8 cellular contexts compared by ENCODE assay signal in the genomic region with DNA sequence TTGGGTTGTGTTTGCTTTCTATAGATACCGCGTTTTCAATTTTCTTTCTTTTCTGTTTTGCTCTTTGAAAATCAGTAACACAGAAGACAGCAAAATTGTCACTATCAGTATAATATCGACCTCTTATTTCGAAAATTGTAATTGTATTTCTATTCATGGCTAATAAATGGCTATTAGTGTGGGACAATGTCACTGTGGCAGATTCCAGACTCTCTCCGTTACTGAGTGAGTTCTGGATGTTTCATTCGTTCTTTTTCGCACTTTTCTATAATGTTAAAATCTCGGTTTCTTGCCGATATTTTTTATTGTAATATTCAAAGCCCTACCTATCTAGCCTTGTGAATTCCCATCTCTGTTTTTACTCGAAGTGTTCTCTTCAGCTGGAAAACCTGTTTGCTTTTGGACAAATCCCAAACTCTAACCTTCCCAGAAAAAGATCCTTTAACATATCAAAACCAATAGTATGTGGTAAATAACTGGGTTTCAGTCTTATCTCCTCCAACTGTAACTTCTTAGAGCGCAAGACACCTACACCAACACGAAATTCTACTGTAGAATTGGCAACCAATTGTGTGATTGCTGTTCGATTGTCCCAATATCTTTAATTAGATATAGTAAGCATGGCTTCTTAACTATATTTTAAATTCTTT. TPM values are rescaled to one million over a fixed set of nuclear protein-coding genes. Genes with fewer than 3 reads are reported as not detected.
A peak's percentile ranks its signal among the peaks of the same experiment; 100 is the strongest.
DNase-seq lines count a peak whose midpoint lies in the region; ATAC-seq, FAIRE-seq and TF ChIP-seq lines count a peak whose summit lies in the region.

No MANE protein-coding gene starts in this region.

- no peaks in the 10 kb centered on the region for H3K9me3 ChIP-seq in DOHH2 (ENCODE audit: control insufficient read depth, insufficient read depth, low read length)
- no peaks in the 10 kb centered on the region for H3K9me3 ChIP-seq in kidney (ENCODE audit: control insufficient read depth in 1 of 2, low read length in 2 of 2)
- H3K9me3 ChIP-seq in thoracic aorta, result no peaks in the 10 kb centered on the region

- no peaks in the 10 kb centered on the region for H3K9me2 ChIP-seq in DOHH2 (replicated peaks; ENCODE audit: control insufficient read depth, low read length)

- H3K27me3 Mint-ChIP-seq in activated naive CD8-positive, alpha-beta T cell, result no peaks in the 10 kb centered on the region

- peak overlapping the region; percentile 97 for H3K4me3 Mint-ChIP-seq in activated naive CD8-positive, alpha-beta T cell

- peak overlapping the region; percentile 75 for H3K4me2 ChIP-seq in DOHH2 (ENCODE audit: low read length)

- intact Hi-C loops in kidney (cut with DNase I), result no loop called here

- TF ChIP-seq CTCF in DOHH2 (IDR thresholded peaks at IDR 0.05; ENCODE audit: low read depth, low read length, poor library complexity, severe bottlenecking), result no peak
- TF ChIP-seq CTCF in kidney (IDR thresholded peaks at IDR 0.05; ENCODE audit: borderline replicate concordance, extremely low read depth, insufficient read depth), result no peak
- no peak for TF ChIP-seq CTCF in thoracic aorta (IDR thresholded peaks at IDR 0.05)

- no peaks in the 10 kb centered on the region for H3K36me3 ChIP-seq in DOHH2 (ENCODE audit: control insufficient read depth, low read length)
- H3K36me3 ChIP-seq in kidney (ENCODE audit: control insufficient read depth in 1 of 2, insufficient read depth in 2 of 2, low read length in 2 of 2), result no peaks in the 10 kb centered on the region
- H3K36me3 ChIP-seq in thoracic aorta, result no peaks in the 10 kb centered on the region

- peak overlapping the region; percentile 51 to 67 for H3K9ac ChIP-seq in kidney (ENCODE audit: low read length in 2 of 2)

- H3F3A ChIP-seq in DOHH2 (ENCODE audit: control insufficient read depth, insufficient read depth), result peaks cover 36% of the 10 kb centered on the region

- peaks cover 53% of the 10 kb centered on the region for H3K4me1 ChIP-seq in DOHH2 (ENCODE audit: control insufficient read depth, low read length)
- no peaks in the 10 kb centered on the region for H3K4me1 ChIP-seq in kidney (ENCODE audit: control insufficient read depth in 1 of 2, insufficient read depth in 1 of 2, low read depth in 1 of 2, low read length in 2 of 2)
- H3K4me1 ChIP-seq in thoracic aorta (ENCODE audit: control insufficient read depth in 1 of 2, low read depth in 2 of 2), result peaks cover 14 to 19% of the 10 kb centered on the region in 2 donors

- DNase-seq in kidney, result no peak
- DNase-seq in thoracic aorta (ENCODE audit: low spot score), result no peak
- no peak for DNase-seq in D341Med (ENCODE audit: low spot score)

- peak overlapping the region; percentile 77 for H3K27ac ChIP-seq in DOHH2 (ENCODE audit: low read depth, low read length)
- peak overlapping the region in 1 of 2 donors; percentile 11 for H3K27ac ChIP-seq in kidney (ENCODE audit: low read depth in 2 of 2, low read length in 2 of 2)
- H3K27ac ChIP-seq in thoracic aorta, result peak overlapping the region; percentile 39 to 78

- peak overlapping the region; percentile 87 for H3K4me3 ChIP-seq in DOHH2 (ENCODE audit: low read length)
- peak overlapping the region; percentile 73 to 92 for H3K4me3 ChIP-seq in kidney (ENCODE audit: low read length in 2 of 2)
- peak overlapping the region; percentile 70 for H3K4me3 ChIP-seq in thoracic aorta

- H3K27me3 ChIP-seq in DOHH2 (ENCODE audit: control insufficient read depth, low read length), result peaks cover 28% of the 10 kb centered on the region
- H3K27me3 ChIP-seq in thoracic aorta (replicated peaks; ENCODE audit: insufficient read depth), result no peaks in the 10 kb centered on the region

- ATAC-seq in HG02885 (IDR thresholded peaks at IDR 0.05; ENCODE audit: poor library complexity, unreplicated experiment), result peak; percentile 2
- ATAC-seq in thoracic aorta (ENCODE audit: insufficient number of reproducible peaks, low FRiP score, low read depth), result no peak
- ATAC-seq in GM21529 (IDR thresholded peaks at IDR 0.05; ENCODE audit: unreplicated experiment), result no peak
- ATAC-seq in HG02981 (IDR thresholded peaks at IDR 0.05; ENCODE audit: unreplicated experiment), result no peak

- H3K36me3 Mint-ChIP-seq in activated naive CD8-positive, alpha-beta T cell, result no peaks in the 10 kb centered on the region

- no peaks in the 10 kb centered on the region for H3K79me2 ChIP-seq in DOHH2 (ENCODE audit: control insufficient read depth, low read length)

- peak overlapping the region; percentile 86 for H3K27ac Mint-ChIP-seq in activated naive CD8-positive, alpha-beta T cell

- H3K4me1 Mint-ChIP-seq in activated naive CD8-positive, alpha-beta T cell (ENCODE audit: low read depth), result peaks cover 44% of the 10 kb centered on the region

- H4K20me1 ChIP-seq in DOHH2 (ENCODE audit: control insufficient read depth, insufficient read depth, low read depth, low read length), result no peaks in the 10 kb centered on the region

- FAIRE-seq in kidney (lab: Jason Lieb, UNC), result no peak

- no peaks in the 10 kb centered on the region for H3K9me3 Mint-ChIP-seq in activated naive CD8-positive, alpha-beta T cell (ENCODE audit: low read depth)

RNA-seq across cellular contexts. Expression of gene MPZL1, which starts 6.0 kb away (rescaled TPM):
- total RNA-seq in kidney (98.3 TPM), thoracic aorta (100 to 1,000 TPM in 1 of 2 donors, 10 to 100 TPM in 1; 92.6 to 108 TPM)
- 42.1 TPM for polyA plus RNA-seq in kidney (ENCODE audit: insufficient read depth, low read depth, low replicate concordance)
